Comparison of ENCODE assay signal across 13 cellular contexts in the genomic region with DNA sequence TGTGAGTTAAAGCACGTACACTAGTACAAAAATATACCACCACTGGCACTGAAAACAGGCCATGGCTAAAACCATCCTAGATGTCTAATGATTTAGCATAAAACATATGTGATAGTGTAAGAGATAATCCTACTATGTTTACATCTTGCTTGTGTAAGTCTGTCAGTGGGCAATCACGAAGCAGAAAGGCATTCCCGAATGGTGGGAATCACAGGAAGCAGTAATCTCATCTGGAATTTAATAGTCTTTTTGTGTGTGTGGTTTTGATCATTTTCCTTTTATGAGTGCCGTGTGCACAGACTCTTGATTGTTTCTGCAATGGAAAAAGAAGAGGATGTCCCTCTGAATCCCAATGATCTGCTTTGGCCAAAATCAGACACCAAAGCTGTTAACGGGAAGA.
"Had no signal": no experiment of that assay in that cellular context is flagged by ENCODE, and none has a peak within 500 bp of the region (broad histone marks: within the 10 kb centered on the region; RNA-seq: fewer than 3 reads in every experiment).

No MANE protein-coding gene starts in this region.

- H3K9me3 ChIP-seq: mucosa of descending colon, pancreas, sigmoid colon had no signal

- H3K4me2 ChIP-seq: hepatocyte had no signal

- H2AFZ ChIP-seq: hepatocyte had no signal

- DNase-seq: activated naive CD4-positive, alpha-beta T cell; activated naive CD8-positive, alpha-beta T cell treated with anti-CD3 and anti-CD28 coated beads, Interleukin-2, amount 10 ng/mL, durations not matched to agents 7 days and 5 days; brain microvascular endothelial cell; cortex of kidney; effector CD8-positive, alpha-beta T cell; mucosa of descending colon; naive thymus-derived CD8-positive, alpha-beta T cell; stimulated activated CD4-positive, alpha-beta T cell treated with anti-CD3 and anti-CD28 coated beads, Interleukin-1b, Interleukin-23, amount 100 ng/mL, for 48 hours; T-helper 9 cell had no signal

- H3K4me1 ChIP-seq: pancreas had no signal

- H3K27ac ChIP-seq: brain microvascular endothelial cell, hepatocyte, pancreas, sigmoid colon had no signal

- FAIRE-seq: keratinocyte, pancreas had no signal

- H3K27me3 ChIP-seq: brain microvascular endothelial cell, pancreas, sigmoid colon had no signal

- H3K36me3 ChIP-seq: brain microvascular endothelial cell, pancreas, sigmoid colon had no signal

- H3K79me2 ChIP-seq: hepatocyte had no signal

- H3K4me3 ChIP-seq: hepatocyte, mucosa of descending colon, pancreas, sigmoid colon had no signal
